ENCODE assay signal across 8 cellular contexts in the genomic region with DNA sequence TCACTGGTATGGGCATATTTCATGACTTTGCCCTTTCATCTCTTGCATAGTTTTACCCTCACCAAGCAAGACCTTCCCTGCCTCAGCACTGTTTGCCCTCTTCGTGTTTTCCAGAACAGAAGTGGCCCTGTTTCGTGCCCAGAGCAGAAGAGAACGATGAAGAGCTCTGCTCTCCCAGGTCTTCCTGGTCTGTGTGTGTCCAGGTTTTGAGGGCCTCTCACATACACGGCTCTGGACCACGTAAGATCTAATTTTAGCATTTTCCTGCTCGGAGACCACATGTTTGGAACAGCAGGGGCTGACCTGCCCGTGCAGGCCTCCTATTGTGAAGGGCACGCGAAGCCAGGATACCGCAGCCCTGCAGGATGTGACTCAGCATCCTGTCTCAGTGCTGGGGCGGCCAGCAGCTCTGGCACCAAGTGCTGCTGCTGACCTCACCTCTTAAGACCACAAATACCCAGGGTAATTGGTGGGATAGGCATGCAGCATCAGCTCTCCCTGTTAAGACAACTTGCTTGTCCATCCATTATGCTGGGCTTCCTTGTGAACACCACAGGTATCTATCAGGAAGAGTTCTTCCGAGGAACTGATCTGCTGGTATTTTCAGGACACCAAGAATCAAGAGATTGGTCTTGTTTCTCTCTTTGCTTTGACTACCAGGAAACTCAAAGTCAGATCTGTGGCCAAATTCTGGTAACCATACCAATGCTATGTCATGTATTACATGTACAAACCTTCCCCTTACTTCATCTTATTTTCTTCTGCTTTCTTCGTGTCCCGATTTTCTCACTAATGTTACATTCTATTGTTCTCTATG. TPM values are rescaled to one million over a fixed set of nuclear protein-coding genes. Genes with fewer than 3 reads are reported as not detected.
A peak's percentile ranks its signal among the peaks of the same experiment; 100 is the strongest.
DNase-seq lines count a peak whose midpoint lies in the region; ATAC-seq and TF ChIP-seq lines count a peak whose summit lies in the region.

No MANE protein-coding gene starts in this region.

- DNase-seq in RWPE2 (ENCODE audit: low spot score) (peak; percentile 98), Right ventricle myocardium inferior (ENCODE audit: missing footprints) (peak; percentile 95), globus pallidus (ENCODE audit: low spot score) (no peak)
- DNase-seq in activated naive CD4-positive, alpha-beta T cell treated with anti-CD3 and anti-CD28 coated beads for 36 hours = peak; percentile 81

- peaks cover 35% of the 10 kb centered on the region for H3K4me1 ChIP-seq in BLaER1
- H3K4me1 ChIP-seq in RWPE2 (ENCODE audit: insufficient read depth, poor library complexity, severe bottlenecking) = peaks cover 56% of the 10 kb centered on the region
- H3K4me1 ChIP-seq in rectal smooth muscle tissue (ENCODE audit: control insufficient read depth, insufficient read depth, low read length) = peaks cover 36% of the 10 kb centered on the region

- H3K9ac ChIP-seq in BLaER1 = peak overlapping the region; percentile 25; the same call in 1 of the 2 replicates
- no peak overlapping the region for H3K9ac ChIP-seq in rectal smooth muscle tissue (ENCODE audit: low read length)

- H3K27me3 Mint-ChIP-seq in activated naive CD4-positive, alpha-beta T cell treated with anti-CD3 and anti-CD28 coated beads for 36 hours (ENCODE audit: low read depth) = no peaks in the 10 kb centered on the region

- no peak for TF ChIP-seq CTCF in RWPE2 (IDR thresholded peaks at IDR 0.05; ENCODE audit: poor library complexity, severe bottlenecking)

- H3K36me3 ChIP-seq in BLaER1 = peaks cover 33% of the 10 kb centered on the region
- peaks cover 90% of the 10 kb centered on the region for H3K36me3 ChIP-seq in RWPE2 (ENCODE audit: low read depth)
- H3K36me3 ChIP-seq in rectal smooth muscle tissue (ENCODE audit: control insufficient read depth, insufficient read depth, low read length) = peaks cover 8% of the 10 kb centered on the region

- peaks cover 7% of the 10 kb centered on the region for H3K36me3 Mint-ChIP-seq in activated naive CD4-positive, alpha-beta T cell treated with anti-CD3 and anti-CD28 coated beads for 36 hours (ENCODE audit: low read depth)

- H3K27ac ChIP-seq in BLaER1 = peak overlapping the region; percentile 68
- peak overlapping the region; percentile 98 for H3K27ac ChIP-seq in RWPE2 (ENCODE audit: poor library complexity, severe bottlenecking)
- peak overlapping the region; percentile 88 for H3K27ac ChIP-seq in rectal smooth muscle tissue (ENCODE audit: low read depth, low read length)

- peak overlapping the region; percentile 25 for H3K4me3 Mint-ChIP-seq in activated naive CD4-positive, alpha-beta T cell treated with anti-CD3 and anti-CD28 coated beads for 36 hours

- H4K20me1 ChIP-seq in BLaER1 = peaks cover 27% of the 10 kb centered on the region; the same call in 1 of the 2 replicates

- H3K4me2 ChIP-seq in BLaER1 = peak overlapping the region; percentile 75

- intact Hi-C loops in activated naive CD4-positive, alpha-beta T cell treated with anti-CD3 and anti-CD28 coated beads for 36 hours (cut with micrococcal nuclease) = loop anchor here (1.0 kb wide), 2 partner anchors 19 to 255 kb away; a partner anchor contains a TSS
- intact Hi-C loops in Right ventricle myocardium inferior (cut with DNase I) = loop anchor here (2.0 kb wide), 1 partner anchor 18 kb away; a partner anchor contains a TSS

- H3K9me3 Mint-ChIP-seq in activated naive CD4-positive, alpha-beta T cell treated with anti-CD3 and anti-CD28 coated beads for 36 hours = no peaks in the 10 kb centered on the region

- H3K27ac Mint-ChIP-seq in activated naive CD4-positive, alpha-beta T cell treated with anti-CD3 and anti-CD28 coated beads for 36 hours = peak overlapping the region; percentile 83

- peak; percentile 80 for ATAC-seq in GM19328 (IDR thresholded peaks at IDR 0.05; ENCODE audit: unreplicated experiment)
- peak; percentile 89 for ATAC-seq in HG03457 (IDR thresholded peaks at IDR 0.05; ENCODE audit: unreplicated experiment)
- ATAC-seq in RWPE2 (ENCODE audit: low read depth) = peak; percentile 86
- ATAC-seq in Right ventricle myocardium inferior = peak; percentile 86

- no peaks in the 10 kb centered on the region for H3K27me3 ChIP-seq in BLaER1
- H3K27me3 ChIP-seq in RWPE2 (ENCODE audit: insufficient read depth, poor library complexity, severe bottlenecking) = no peaks in the 10 kb centered on the region
- no peaks in the 10 kb centered on the region for H3K27me3 ChIP-seq in rectal smooth muscle tissue (ENCODE audit: control insufficient read depth, insufficient read depth, low read length)

- H3K9me3 ChIP-seq in BLaER1 = no peaks in the 10 kb centered on the region
- no peaks in the 10 kb centered on the region for H3K9me3 ChIP-seq in RWPE2 (ENCODE audit: severe bottlenecking)

- H3K4me3 ChIP-seq in BLaER1 (no peak overlapping the region), RWPE2 (ENCODE audit: severe bottlenecking) (no peak overlapping the region), rectal smooth muscle tissue (ENCODE audit: low read length) (no peak overlapping the region)

- peaks cover 29% of the 10 kb centered on the region for H3K4me1 Mint-ChIP-seq in activated naive CD4-positive, alpha-beta T cell treated with anti-CD3 and anti-CD28 coated beads for 36 hours (ENCODE audit: low read depth)

- CTCF ChIA-PET in activated naive CD4-positive, alpha-beta T cell treated with anti-CD3 and anti-CD28 coated beads for 36 hours (lab: Charles Lee) = interaction anchor here (1.0 kb wide), 1 partner anchor 11 kb away, joined by 6 read pairs; no protein-coding TSS in a partner anchor

RNA-seq across cellular contexts. Expression of a gene that starts 19.0 kb away (rescaled TPM):
- total RNA-seq in activated naive CD4-positive, alpha-beta T cell treated with anti-CD3 and anti-CD28 coated beads for 36 hours = 10 to 100 TPM in 1 of 2 experiments, 1 to 10 TPM in 1; 8.7 to 11.1 TPM
- total RNA-seq in Right ventricle myocardium inferior = 30.1 TPM

RNA-seq across cellular contexts. Expression of a gene that starts 41.5 kb away (rescaled TPM):
- total RNA-seq in activated naive CD4-positive, alpha-beta T cell treated with anti-CD3 and anti-CD28 coated beads for 36 hours = not detected
- not detected for total RNA-seq in Right ventricle myocardium inferior
